Comparison of ENCODE assay signal across 18 cellular contexts in genomic region chr16:30664616-30665109, GRCh38. TPM values are rescaled to one million over a fixed set of nuclear protein-coding genes. Genes with fewer than 3 reads are reported as not detected.
A peak's percentile ranks its signal among the peaks of the same experiment; 100 is the strongest.
DNase-seq lines count a peak whose midpoint lies in the region; ATAC-seq, FAIRE-seq and TF ChIP-seq lines count a peak whose summit lies in the region.
"Had no signal": no experiment of that assay in that cellular context is flagged by ENCODE, and none has a peak within 500 bp of the region (broad histone marks: within the 10 kb centered on the region; RNA-seq: fewer than 3 reads in every experiment).

No MANE protein-coding gene starts in this region.

- no peak for DNase-seq in stimulated activated naive CD8-positive, alpha-beta T cell treated with anti-CD3 and anti-CD28 coated beads, Interleukin-15, amount 100 ng/mL, for 72 hours
- DNase-seq in K562 (ENCODE audit: extremely low read depth in 1 of 4, low spot score in 3 of 4) (no peak), neuronal stem cell (ENCODE audit: low spot score) (no peak), mesenchymal stem cell (no peak), vagina (ENCODE audit: extremely low spot score in 2 of 2) (no peak), mammary epithelial cell (no peak)
- DNase-seq: DMS79, MM.1S, NCI-H1092, NCI-H1436 treated with DMSO at 0.1 percent for 48 hours, NCI-H2029, NCI-H345, NCI-H524 treated with DMSO at 0.1 percent for 48 hours, PC-3, RPMI8226 had no signal

- H3K79me1 ChIP-seq in neuronal stem cell (ENCODE audit: low read depth, low read length): peaks cover 8% of the 10 kb centered on the region
- H3K79me1 ChIP-seq in mesenchymal stem cell (replicated peaks; ENCODE audit: low read length, poor library complexity, severe bottlenecking): peaks cover 37% of the 10 kb centered on the region

- TF ChIP-seq CTCF in K562 (IDR thresholded peaks at IDR 0.05 in 2 of 3, conservative IDR thresholded peaks at IDR 0.05 in 1 of 3; ENCODE audit: insufficient read depth in 2 of 3, low read depth in 1 of 3, low read length in 3 of 3) (no peak), vagina (IDR thresholded peaks at IDR 0.05) (no peak), mammary epithelial cell (conservative IDR thresholded peaks at IDR 0.05 in 1 of 2, IDR thresholded peaks at IDR 0.05 in 1 of 2; ENCODE audit: extremely low read depth in 1 of 2, insufficient read depth in 1 of 2, low read depth in 1 of 2, low read length in 2 of 2) (no peak)

- WGBS in K562 (ENCODE audit: insufficient coverage, low coverage, missing lambda C conversion rate): 96% methylated on average over 11 of the region's 15 CpGs
- no CpG with 5 or more reads among the region's 15 CpGs for WGBS in neuronal stem cell (ENCODE audit: extremely low coverage in 2 of 2, insufficient read length in 2 of 2, insufficient replicate concordance in 1 of 2), 2 donors
- WGBS in mesenchymal stem cell: 96% methylated on average over 7 of the region's 15 CpGs
- 95% methylated on average over 6 of the region's 15 CpGs for WGBS in mammary epithelial cell (ENCODE audit: low coverage, missing lambda C conversion rate)

- peaks cover 43% of the 10 kb centered on the region for H3K79me2 ChIP-seq in K562 (ENCODE audit: control insufficient read depth, insufficient read depth, low read length)
- H3K79me2 ChIP-seq in mammary epithelial cell (ENCODE audit: insufficient read depth, low read length): peaks cover 56% of the 10 kb centered on the region

- H4K91ac ChIP-seq in neuronal stem cell (ENCODE audit: low read depth, low read length, poor library complexity) (no peak overlapping the region), mesenchymal stem cell (ENCODE audit: low read length) (no peak overlapping the region)

- POLR2A ChIA-PET in K562 (lab: Yijun Ruan, JAX): interaction anchor here (0.5 to 2.1 kb wide), 5 partner anchors 8 to 247 kb away, joined by 3 to 6 read pairs (median 5); no protein-coding TSS in a partner anchor

- in situ Hi-C loops in K562 (cut with MboI) (no loop called here), mammary epithelial cell (cut with MboI; ENCODE audit: low sequenced_read_pairs in 2 of 2) (no loop called here)

- intact Hi-C loops in K562 (cut with micrococcal nuclease): no loop called here
- intact Hi-C loops in vagina (cut with DNase I): no loop called here
- intact Hi-C loops in mammary epithelial cell (cut with micrococcal nuclease): no loop called here

- H3K4me2 ChIP-seq in K562 (ENCODE audit: insufficient read depth, low read length) (no peak overlapping the region), neuronal stem cell (ENCODE audit: insufficient read depth, low read length, poor library complexity, severe bottlenecking) (no peak overlapping the region), mesenchymal stem cell (ENCODE audit: low read length, poor library complexity, severe bottlenecking) (no peak overlapping the region), mammary epithelial cell (ENCODE audit: insufficient read depth, low read depth, low read length) (no peak overlapping the region)
- H3K4me2 ChIP-seq: BLaER1 treated with 17β-estradiol and CSF1 and Interleukin-3, amounts not matched to agents 10 nM and 100 nM had no signal

- H2AFZ ChIP-seq in K562 (ENCODE audit: low read depth, low read length) (no peak overlapping the region), neuronal stem cell (ENCODE audit: low read length) (no peak overlapping the region), mesenchymal stem cell (ENCODE audit: low read depth, low read length) (no peak overlapping the region), mammary epithelial cell (ENCODE audit: low read depth, low read length) (no peak overlapping the region)

- H3K4me3 Mint-ChIP-seq in stimulated activated naive CD8-positive, alpha-beta T cell treated with anti-CD3 and anti-CD28 coated beads, Interleukin-15, Interleukin-2, amounts not matched to agents 100 ng/mL and 50 ng/mL, for 24 hours: no peak overlapping the region
- no peak overlapping the region for H3K4me3 Mint-ChIP-seq in stimulated activated naive CD8-positive, alpha-beta T cell treated with anti-CD3 and anti-CD28 coated beads, Interleukin-15, amount 100 ng/mL, for 72 hours

- H3K4me3 ChIP-seq in K562 (no peak overlapping the region), neuronal stem cell (ENCODE audit: low read length in 2 of 2) (no peak overlapping the region), mesenchymal stem cell (ENCODE audit: insufficient read depth in 1 of 2, low read depth in 1 of 2, low read length in 2 of 2) (no peak overlapping the region), vagina (no peak overlapping the region), mammary epithelial cell (replicated peaks in 1 of 3; ENCODE audit: insufficient read depth in 1 of 3, low read depth in 2 of 3, low read length in 3 of 3) (no peak overlapping the region)
- H3K4me3 ChIP-seq: BLaER1 treated with 17β-estradiol and CSF1 and Interleukin-3, amounts not matched to agents 10 nM and 100 nM had no signal

- H3K36me3 ChIP-seq in K562 (ENCODE audit: control insufficient read depth, insufficient read depth, low read length) (peaks cover 92% of the 10 kb centered on the region; the same call in 2 of the 3 replicates), neuronal stem cell (replicated peaks in 1 of 2; ENCODE audit: control insufficient read depth in 2 of 2, insufficient read depth in 2 of 2, low read length in 2 of 2) (peaks cover 62 to 88% of the 10 kb centered on the region in 2 donors), mesenchymal stem cell (ENCODE audit: control insufficient read depth in 1 of 2, insufficient read depth in 2 of 2, low read depth in 1 of 2, low read length in 2 of 2) (peaks cover 79 to 83% of the 10 kb centered on the region in 2 experiments), vagina (peaks cover 4 to 89% of the 10 kb centered on the region in 2 donors), mammary epithelial cell (ENCODE audit: insufficient read depth, low read length) (peaks cover 17% of the 10 kb centered on the region)

- no peak overlapping the region for H3K27ac ChIP-seq in K562 (ENCODE audit: extremely low read depth, low read depth, low read length)
- no peak overlapping the region for H3K27ac ChIP-seq in neuronal stem cell (replicated peaks; ENCODE audit: low read length)
- no peak overlapping the region for H3K27ac ChIP-seq in mesenchymal stem cell (ENCODE audit: low read length, poor library complexity, severe bottlenecking)
- no peak overlapping the region for H3K27ac ChIP-seq in vagina
- no peak overlapping the region for H3K27ac ChIP-seq in mammary epithelial cell (ENCODE audit: insufficient read depth, low read depth, low read length)
- H3K27ac ChIP-seq: BLaER1 treated with 17β-estradiol and CSF1 and Interleukin-3, amounts not matched to agents 10 nM and 100 nM had no signal

- no peak overlapping the region for H3K4ac ChIP-seq in neuronal stem cell (ENCODE audit: low read length)
- H3K4ac ChIP-seq in mesenchymal stem cell (ENCODE audit: low read depth in 1 of 2, low read length in 2 of 2): no peak overlapping the region

- H3K27me3 Mint-ChIP-seq in stimulated activated naive CD8-positive, alpha-beta T cell treated with anti-CD3 and anti-CD28 coated beads, Interleukin-15, Interleukin-2, amounts not matched to agents 100 ng/mL and 50 ng/mL, for 24 hours: no peaks in the 10 kb centered on the region
- H3K27me3 Mint-ChIP-seq in stimulated activated naive CD8-positive, alpha-beta T cell treated with anti-CD3 and anti-CD28 coated beads, Interleukin-15, amount 100 ng/mL, for 72 hours: no peaks in the 10 kb centered on the region

- peaks cover 4% of the 10 kb centered on the region for H3K9me1 ChIP-seq in K562 (ENCODE audit: control insufficient read depth, insufficient read depth, low read length)

- no peak overlapping the region for H2BK12ac ChIP-seq in neuronal stem cell (ENCODE audit: low read length)
- no peak overlapping the region for H2BK12ac ChIP-seq in mesenchymal stem cell (ENCODE audit: low read length in 2 of 2)

- H3K4me1 Mint-ChIP-seq in stimulated activated naive CD8-positive, alpha-beta T cell treated with anti-CD3 and anti-CD28 coated beads, Interleukin-15, Interleukin-2, amounts not matched to agents 100 ng/mL and 50 ng/mL, for 24 hours (ENCODE audit: low read depth): peaks cover 35% of the 10 kb centered on the region
- peaks cover 55% of the 10 kb centered on the region for H3K4me1 Mint-ChIP-seq in stimulated activated naive CD8-positive, alpha-beta T cell treated with anti-CD3 and anti-CD28 coated beads, Interleukin-15, amount 100 ng/mL, for 72 hours

- peaks cover 59% of the 10 kb centered on the region for H3K36me3 Mint-ChIP-seq in stimulated activated naive CD8-positive, alpha-beta T cell treated with anti-CD3 and anti-CD28 coated beads, Interleukin-15, Interleukin-2, amounts not matched to agents 100 ng/mL and 50 ng/mL, for 24 hours (ENCODE audit: low read depth)

- H2BK120ac ChIP-seq in neuronal stem cell (ENCODE audit: low read depth, low read length) (no peak overlapping the region), mesenchymal stem cell (ENCODE audit: low read depth, low read length) (no peak overlapping the region)

- H3K23ac ChIP-seq in neuronal stem cell (ENCODE audit: low read depth, low read length, poor library complexity) (peak overlapping the region; percentile 75), mesenchymal stem cell (ENCODE audit: low read length in 2 of 2) (no peak overlapping the region)

- no peak for TF ChIP-seq EP300 in K562 (IDR thresholded peaks at IDR 0.05; ENCODE audit: low read length)

- H3K27ac Mint-ChIP-seq in stimulated activated naive CD8-positive, alpha-beta T cell treated with anti-CD3 and anti-CD28 coated beads, Interleukin-15, Interleukin-2, amounts not matched to agents 100 ng/mL and 50 ng/mL, for 24 hours: peak overlapping the region; percentile 49
- H3K27ac Mint-ChIP-seq in stimulated activated naive CD8-positive, alpha-beta T cell treated with anti-CD3 and anti-CD28 coated beads, Interleukin-15, amount 100 ng/mL, for 72 hours: peak overlapping the region in 1 of 2 donors; percentile 63

- FAIRE-seq in K562 (lab: Jason Lieb, UNC): no peak
- FAIRE-seq: H54 had no signal

- TF ChIP-seq RAD21 in K562 (CRISPR knock-in tag; conservative IDR thresholded peaks at IDR 0.05 in 1 of 2, IDR thresholded peaks at IDR 0.05 in 1 of 2): no peak

- H3K9ac ChIP-seq in K562 (ENCODE audit: insufficient read depth in 1 of 2, low read depth in 2 of 2, low read length in 2 of 2) (peak overlapping the region in 1 of 2 experiments; percentile 2; a peak in 1 of 4 replicates), neuronal stem cell (ENCODE audit: low read depth, low read length, poor library complexity) (peak overlapping the region; percentile 36), mesenchymal stem cell (ENCODE audit: low read length) (no peak overlapping the region), mammary epithelial cell (ENCODE audit: insufficient read depth, low read length) (no peak overlapping the region)

- H3K9me3 ChIP-seq in K562 (replicated peaks; ENCODE audit: control insufficient read depth, insufficient read depth, low read depth, low read length) (no peaks in the 10 kb centered on the region), neuronal stem cell (replicated peaks in 1 of 2; ENCODE audit: control insufficient read depth in 2 of 2, insufficient read depth in 1 of 2, low read depth in 1 of 2, low read length in 2 of 2) (no peaks in the 10 kb centered on the region), mesenchymal stem cell (ENCODE audit: control insufficient read depth, low read length) (no peaks in the 10 kb centered on the region), vagina (no peaks in the 10 kb centered on the region), mammary epithelial cell (replicated peaks; ENCODE audit: insufficient read depth, low read length) (no peaks in the 10 kb centered on the region)
- H3K9me3 ChIP-seq: BLaER1 treated with 17β-estradiol and CSF1 and Interleukin-3, amounts not matched to agents 10 nM and 100 nM had no signal

- H2BK5ac ChIP-seq in neuronal stem cell (ENCODE audit: low read length): no peak overlapping the region
- H2BK5ac ChIP-seq in mesenchymal stem cell (ENCODE audit: low read depth, low read length, poor library complexity, severe bottlenecking): no peak overlapping the region

- H3K18ac ChIP-seq in neuronal stem cell (ENCODE audit: low read length) (no peak overlapping the region), mesenchymal stem cell (ENCODE audit: low read depth in 1 of 2, low read length in 2 of 2) (no peak overlapping the region)

- no peak for ATAC-seq in stimulated activated naive CD8-positive, alpha-beta T cell treated with anti-CD3 and anti-CD28 coated beads, Interleukin-15, amount 100 ng/mL, for 72 hours
- no peak for ATAC-seq in K562
- ATAC-seq: PC-3 had no signal

- H4K20me1 ChIP-seq in K562 (replicated peaks; ENCODE audit: control insufficient read depth, insufficient read depth, low read length) (0 out of 2 replicates have a peak, but pooled peaks cover 7% of the 10 kb centered on the region), mammary epithelial cell (ENCODE audit: insufficient read depth, low read length) (no peaks in the 10 kb centered on the region)

- H3K14ac ChIP-seq in neuronal stem cell (ENCODE audit: low read length): no peak overlapping the region
- no peak overlapping the region for H3K14ac ChIP-seq in mesenchymal stem cell (ENCODE audit: low read length in 2 of 2)

- no peaks in the 10 kb centered on the region for H3K9me3 Mint-ChIP-seq in stimulated activated naive CD8-positive, alpha-beta T cell treated with anti-CD3 and anti-CD28 coated beads, Interleukin-15, Interleukin-2, amounts not matched to agents 100 ng/mL and 50 ng/mL, for 24 hours
- H3K9me3 Mint-ChIP-seq in stimulated activated naive CD8-positive, alpha-beta T cell treated with anti-CD3 and anti-CD28 coated beads, Interleukin-15, amount 100 ng/mL, for 72 hours: no peaks in the 10 kb centered on the region

- H3K4me1 ChIP-seq in K562 (replicated peaks in 1 of 2; ENCODE audit: control insufficient read depth in 2 of 2, insufficient read depth in 2 of 2, low read length in 2 of 2): peaks cover 13 to 40% of the 10 kb centered on the region in 2 experiments; a peak in 4 of 5 replicates
- H3K4me1 ChIP-seq in neuronal stem cell (ENCODE audit: control insufficient read depth in 2 of 2, insufficient read depth in 1 of 2, low read depth in 1 of 2, low read length in 2 of 2): peaks cover 8 to 15% of the 10 kb centered on the region in 2 donors
- H3K4me1 ChIP-seq in mesenchymal stem cell (ENCODE audit: control insufficient read depth, insufficient read depth, low read depth, low read length): peaks cover 25% of the 10 kb centered on the region
- H3K4me1 ChIP-seq in vagina: peaks cover 55% of the 10 kb centered on the region
- peaks cover 13% of the 10 kb centered on the region for H3K4me1 ChIP-seq in mammary epithelial cell (ENCODE audit: insufficient read depth, low read length)

- no peak overlapping the region for H2AK5ac ChIP-seq in neuronal stem cell (ENCODE audit: low read depth, low read length)
- H2AK5ac ChIP-seq in mesenchymal stem cell (ENCODE audit: low read length, severe bottlenecking): no peak overlapping the region

- TF ChIP-seq POLR2A in K562 (conservative IDR thresholded peaks at IDR 0.05): no peak
- no peak for TF ChIP-seq POLR2A in vagina (IDR thresholded peaks at IDR 0.05)

- H3K27me3 ChIP-seq in K562 (ENCODE audit: control insufficient read depth in 2 of 2, insufficient read depth in 2 of 2, low read length in 2 of 2) (no peaks in the 10 kb centered on the region), neuronal stem cell (ENCODE audit: control insufficient read depth in 3 of 3, insufficient read depth in 3 of 3, low read depth in 1 of 3, low read length in 3 of 3) (no peaks in the 10 kb centered on the region), mesenchymal stem cell (ENCODE audit: control insufficient read depth in 1 of 2, insufficient read depth in 1 of 2, low read length in 2 of 2) (no peaks in the 10 kb centered on the region), vagina (no peaks in the 10 kb centered on the region), mammary epithelial cell (ENCODE audit: insufficient read depth, low read length) (no peaks in the 10 kb centered on the region)
- H3K27me3 ChIP-seq: BLaER1 treated with 17β-estradiol and CSF1 and Interleukin-3, amounts not matched to agents 10 nM and 100 nM had no signal

- CTCF ChIA-PET in K562 (lab: Yijun Ruan, JAX; ENCODE audit: low intra/inter-chr PET ratio): no interaction called here
- CTCF ChIA-PET in mammary epithelial cell (lab: Charles Lee; ENCODE audit: low non-redundant PET): no interaction called here

- dilution Hi-C loops in mammary epithelial cell (cut with HindIII; ENCODE audit: low sequenced_read_pairs): no loop called here

- BruUV-seq in K562 (replicated peaks; lab: Mats Ljungman, UMichigan): no TSS peak
- BruUV-seq in mammary epithelial cell (replicated peaks; lab: Mats Ljungman, UMichigan): no TSS peak

- H2BK15ac ChIP-seq in neuronal stem cell (ENCODE audit: low read length) (no peak overlapping the region), mesenchymal stem cell (ENCODE audit: low read depth, poor library complexity, severe bottlenecking) (no peak overlapping the region)

- no peak overlapping the region for H4K8ac ChIP-seq in neuronal stem cell (ENCODE audit: low read depth, low read length)
- no peak overlapping the region for H4K8ac ChIP-seq in mesenchymal stem cell (ENCODE audit: low read length)

RNA-seq across cellular contexts. Expression of gene FBRS, which starts 6.4 kb away (rescaled TPM):
- 93.9 and 185 TPM in 2 replicates for total RNA-seq in K562 (2011; cell fraction: chromatin; rRNA removed; ENCODE audit: low replicate concordance)
- total RNA-seq in K562 (2011; cell fraction: nucleolus; rRNA removed): 89.2 and 107 TPM in 2 replicates
- 100 and 120 TPM in 2 replicates for total RNA-seq in K562 (2011; cell fraction: nucleoplasm; rRNA removed)
- total RNA-seq in K562 (2014; rRNA removed): 13.1 and 19.0 TPM in 2 replicates
- 6.9 and 8.1 TPM in 2 replicates for total RNA-seq in K562 (2014; rRNA removed; fragmentation: Illumina TruSeq; extraction: Trizol)
- total RNA-seq in K562 (2015; rRNA removed; fragmentation: Illumina TruSeq; extraction: Trizol): 15.6 and 17.9 TPM in 2 replicates
- 50.1 and 59.5 TPM in 2 replicates for total RNA-seq in K562 (2021)
- polyA plus RNA-seq in K562 (2011; rRNA removed): 5.4 and 11.8 TPM in 2 replicates
- polyA plus RNA-seq in K562 (2011; cell fraction: cytosol; rRNA removed): 4.5 and 5.9 TPM in 2 replicates
- polyA plus RNA-seq in K562 (2011; cell fraction: nucleus; rRNA removed): 95.4 and 113 TPM in 2 replicates
- 30.9 and 42.6 TPM in 2 replicates for polyA plus RNA-seq in K562 (2012)
- 21.7 and 32.6 TPM in 2 replicates for polyA plus RNA-seq in K562 (2014; fragmentation: Illumina TruSeq; extraction: Trizol)
- under 1 TPM; 0.32 to 0.46 TPM for polyA plus RNA-seq in K562 (2014; fragmentation: Nextera tagmentation; extraction: Ambion mirVana)
- 21.9 and 25.1 TPM in 2 replicates for polyA plus RNA-seq in K562 (2014; rRNA removed)
- 9.1 and 10.0 TPM in 2 replicates for polyA minus RNA-seq in K562 (2011; rRNA and poly(A)+ RNA removed)
- 10.9 and 11.7 TPM in 2 replicates for polyA minus RNA-seq in K562 (2011; cell fraction: cytosol; rRNA and poly(A)+ RNA removed)
- 49.8 and 67.5 TPM in 2 replicates for polyA minus RNA-seq in K562 (2011; cell fraction: nucleus; rRNA and poly(A)+ RNA removed)
- polyA plus RNA-seq in neuronal stem cell (2013, experiment 1 of 2): 30.9 TPM
- polyA plus RNA-seq in neuronal stem cell (2013, experiment 2 of 2): 31.8 TPM
- polyA plus RNA-seq in mesenchymal stem cell (2013, experiment 1 of 2): 61.7 TPM
- 57.4 TPM for polyA plus RNA-seq in mesenchymal stem cell (2013, experiment 2 of 2)
- 28.7 TPM for total RNA-seq in vagina
- 10 to 100 TPM; 20.7 to 60.8 TPM for total RNA-seq in mammary epithelial cell
- polyA plus RNA-seq in mammary epithelial cell: 7.8 TPM
- 27.2 TPM for polyA minus RNA-seq in mammary epithelial cell

RNA-seq across cellular contexts. Expression of gene PRR14, which starts 13.9 kb away (rescaled TPM):
- total RNA-seq in K562 (2011; cell fraction: chromatin; rRNA removed; ENCODE audit: low replicate concordance): 27.0 and 46.3 TPM in 2 replicates
- total RNA-seq in K562 (2011; cell fraction: nucleolus; rRNA removed): 23.7 and 30.5 TPM in 2 replicates
- 29.4 and 33.8 TPM in 2 replicates for total RNA-seq in K562 (2011; cell fraction: nucleoplasm; rRNA removed)
- 15.6 and 20.2 TPM in 2 replicates for total RNA-seq in K562 (2014; rRNA removed)
- 6.5 and 6.8 TPM in 2 replicates for total RNA-seq in K562 (2014; rRNA removed; fragmentation: Illumina TruSeq; extraction: Trizol)
- 11.5 and 12.5 TPM in 2 replicates for total RNA-seq in K562 (2015; rRNA removed; fragmentation: Illumina TruSeq; extraction: Trizol)
- 62.1 and 63.1 TPM in 2 replicates for total RNA-seq in K562 (2021)
- 10.0 and 13.0 TPM in 2 replicates for polyA plus RNA-seq in K562 (2011; rRNA removed)
- 6.7 and 10.3 TPM in 2 replicates for polyA plus RNA-seq in K562 (2011; cell fraction: cytosol; rRNA removed)
- 58.6 and 70.0 TPM in 2 replicates for polyA plus RNA-seq in K562 (2011; cell fraction: nucleus; rRNA removed)
- polyA plus RNA-seq in K562 (2012): 29.3 and 46.6 TPM in 2 replicates
- polyA plus RNA-seq in K562 (2014; fragmentation: Illumina TruSeq; extraction: Trizol): 23.8 and 38.3 TPM in 2 replicates
- polyA plus RNA-seq in K562 (2014; fragmentation: Nextera tagmentation; extraction: Ambion mirVana): 1 to 10 TPM; 2.2 to 2.3 TPM
- polyA plus RNA-seq in K562 (2014; rRNA removed): 20.5 and 26.7 TPM in 2 replicates
- polyA minus RNA-seq in K562 (2011; rRNA and poly(A)+ RNA removed): 3.1 and 4.4 TPM in 2 replicates
- polyA minus RNA-seq in K562 (2011; cell fraction: cytosol; rRNA and poly(A)+ RNA removed): 7.0 and 17.7 TPM in 2 replicates
- 14.7 and 23.4 TPM in 2 replicates for polyA minus RNA-seq in K562 (2011; cell fraction: nucleus; rRNA and poly(A)+ RNA removed)
- 52.4 TPM for polyA plus RNA-seq in neuronal stem cell (2013, experiment 1 of 2)
- 55.2 TPM for polyA plus RNA-seq in neuronal stem cell (2013, experiment 2 of 2)
- 38.9 TPM for polyA plus RNA-seq in mesenchymal stem cell (2013, experiment 1 of 2)
- polyA plus RNA-seq in mesenchymal stem cell (2013, experiment 2 of 2): 37.7 TPM
- total RNA-seq in vagina: 60.4 TPM
- 10 to 100 TPM; 10.2 to 38.5 TPM for total RNA-seq in mammary epithelial cell
- 4.8 TPM for polyA plus RNA-seq in mammary epithelial cell
- 22.0 TPM for polyA minus RNA-seq in mammary epithelial cell

RNA-seq across cellular contexts. Expression of gene SRCAP, which starts 34.3 kb away (rescaled TPM):
- 89.8 and 132 TPM in 2 replicates for total RNA-seq in K562 (2011; cell fraction: chromatin; rRNA removed; ENCODE audit: low replicate concordance)
- 44.6 and 46.2 TPM in 2 replicates for total RNA-seq in K562 (2011; cell fraction: nucleolus; rRNA removed)
- 58.6 and 74.8 TPM in 2 replicates for total RNA-seq in K562 (2011; cell fraction: nucleoplasm; rRNA removed)
- total RNA-seq in K562 (2014; rRNA removed) (16.0 and 16.3 TPM in 2 replicates), K562 (2014; rRNA removed; fragmentation: Illumina TruSeq; extraction: Trizol) (3.5 and 3.7 TPM in 2 replicates), K562 (2015; rRNA removed; fragmentation: Illumina TruSeq; extraction: Trizol) (5.8 and 7.9 TPM in 2 replicates), K562 (2021) (58.9 and 62.6 TPM in 2 replicates), vagina (28.5 TPM), mammary epithelial cell (10 to 100 TPM; 20.2 to 46.2 TPM)
- polyA plus RNA-seq in K562 (2011; rRNA removed) (2.2 and 6.4 TPM in 2 replicates), K562 (2014; fragmentation: Illumina TruSeq; extraction: Trizol) (14.9 and 21.0 TPM in 2 replicates), K562 (2014; fragmentation: Nextera tagmentation; extraction: Ambion mirVana) (under 1 TPM; 0.21 to 0.53 TPM), K562 (2014; rRNA removed) (11.4 and 17.0 TPM in 2 replicates), mammary epithelial cell (3.9 TPM)
- 1.9 and 3.2 TPM in 2 replicates for polyA plus RNA-seq in K562 (2011; cell fraction: cytosol; rRNA removed)
- polyA plus RNA-seq in K562 (2011; cell fraction: nucleus; rRNA removed): 18.6 and 29.8 TPM in 2 replicates
- polyA plus RNA-seq in K562 (2012): 16.6 and 25.8 TPM in 2 replicates
- 11.0 and 11.9 TPM in 2 replicates for polyA minus RNA-seq in K562 (2011; rRNA and poly(A)+ RNA removed)
- polyA minus RNA-seq in K562 (2011; cell fraction: cytosol; rRNA and poly(A)+ RNA removed): 21.7 and 27.4 TPM in 2 replicates
- 17.2 and 20.0 TPM in 2 replicates for polyA minus RNA-seq in K562 (2011; cell fraction: nucleus; rRNA and poly(A)+ RNA removed)
- polyA plus RNA-seq in neuronal stem cell (2013, experiment 1 of 2): 15.9 TPM
- 17.9 TPM for polyA plus RNA-seq in neuronal stem cell (2013, experiment 2 of 2)
- 17.1 TPM for polyA plus RNA-seq in mesenchymal stem cell (2013, experiment 1 of 2)
- 16.0 TPM for polyA plus RNA-seq in mesenchymal stem cell (2013, experiment 2 of 2)
- polyA minus RNA-seq in mammary epithelial cell: 41.0 TPM

RNA-seq across cellular contexts. Expression of gene ZNF689, which starts 54.5 kb away (rescaled TPM):
- 6.2 and 13.7 TPM in 2 replicates for total RNA-seq in K562 (2011; cell fraction: chromatin; rRNA removed; ENCODE audit: low replicate concordance)
- total RNA-seq in K562 (2011; cell fraction: nucleolus; rRNA removed): 11.6 and 16.5 TPM in 2 replicates
- 7.8 and 9.5 TPM in 2 replicates for total RNA-seq in K562 (2011; cell fraction: nucleoplasm; rRNA removed)
- total RNA-seq in K562 (2014; rRNA removed): 11.4 and 14.6 TPM in 2 replicates
- 8.4 and 8.7 TPM in 2 replicates for total RNA-seq in K562 (2014; rRNA removed; fragmentation: Illumina TruSeq; extraction: Trizol)
- 12.0 and 12.1 TPM in 2 replicates for total RNA-seq in K562 (2015; rRNA removed; fragmentation: Illumina TruSeq; extraction: Trizol)
- 15.4 and 16.9 TPM in 2 replicates for total RNA-seq in K562 (2021)
- polyA plus RNA-seq in K562 (2011; rRNA removed): 8.0 and 9.6 TPM in 2 replicates
- polyA plus RNA-seq in K562 (2011; cell fraction: cytosol; rRNA removed): 8.9 and 19.1 TPM in 2 replicates
- polyA plus RNA-seq in K562 (2011; cell fraction: nucleus; rRNA removed): 8.3 and 9.8 TPM in 2 replicates
- 7.8 and 9.0 TPM in 2 replicates for polyA plus RNA-seq in K562 (2012)
- polyA plus RNA-seq in K562 (2014; fragmentation: Illumina TruSeq; extraction: Trizol): 11.6 and 12.3 TPM in 2 replicates
- 1 to 10 TPM; 5.4 to 5.7 TPM for polyA plus RNA-seq in K562 (2014; fragmentation: Nextera tagmentation; extraction: Ambion mirVana)
- 10.2 and 10.8 TPM in 2 replicates for polyA plus RNA-seq in K562 (2014; rRNA removed)
- 8.2 and 10.0 TPM in 2 replicates for polyA minus RNA-seq in K562 (2011; rRNA and poly(A)+ RNA removed)
- 11.1 TPM in 2 replicates for polyA minus RNA-seq in K562 (2011; cell fraction: cytosol; rRNA and poly(A)+ RNA removed)
- 7.8 and 8.9 TPM in 2 replicates for polyA minus RNA-seq in K562 (2011; cell fraction: nucleus; rRNA and poly(A)+ RNA removed)
- polyA plus RNA-seq in neuronal stem cell (2013, experiment 1 of 2): 17.0 TPM
- 18.5 TPM for polyA plus RNA-seq in neuronal stem cell (2013, experiment 2 of 2)
- 7.4 TPM for polyA plus RNA-seq in mesenchymal stem cell (2013, experiment 1 of 2)
- 6.7 TPM for polyA plus RNA-seq in mesenchymal stem cell (2013, experiment 2 of 2)
- total RNA-seq in vagina: 7.6 TPM
- 1 to 10 TPM; 6.7 to 7.0 TPM for total RNA-seq in mammary epithelial cell
- polyA plus RNA-seq in mammary epithelial cell: 4.7 TPM
- polyA minus RNA-seq in mammary epithelial cell: 9.9 TPM
